ENCODE assay signal across 1 cellular context in the genomic region with DNA sequence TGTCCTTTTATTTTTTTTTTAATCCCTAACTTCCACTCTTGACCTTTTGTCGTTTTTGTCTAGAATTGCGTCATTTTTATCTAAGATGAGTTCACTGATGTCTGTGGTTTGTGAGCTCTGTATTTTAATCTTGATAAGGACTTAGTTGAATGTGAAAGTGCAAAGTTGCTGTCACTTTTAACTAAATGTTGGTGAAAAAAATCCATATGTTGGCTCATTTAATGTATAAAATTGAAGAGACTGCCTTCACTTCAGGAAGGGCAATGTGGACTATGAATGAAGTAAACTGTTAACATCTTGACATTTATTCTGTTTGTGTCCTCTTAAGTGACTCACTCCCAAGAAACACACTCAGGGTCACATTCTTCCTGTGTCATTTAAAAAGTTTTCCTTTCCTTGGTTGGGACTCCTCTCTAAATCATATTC.
A peak's percentile ranks its signal among the peaks of the same experiment; 100 is the strongest.
TF ChIP-seq lines count a peak whose summit lies in the region.

No MANE protein-coding gene starts in this region.

TF ChIP-seq in K562, 482 proteins besides CTCF, POLR2A, EP300 and RAD21 (continued from another document):
- TF ChIP-seq, protein P1, sequence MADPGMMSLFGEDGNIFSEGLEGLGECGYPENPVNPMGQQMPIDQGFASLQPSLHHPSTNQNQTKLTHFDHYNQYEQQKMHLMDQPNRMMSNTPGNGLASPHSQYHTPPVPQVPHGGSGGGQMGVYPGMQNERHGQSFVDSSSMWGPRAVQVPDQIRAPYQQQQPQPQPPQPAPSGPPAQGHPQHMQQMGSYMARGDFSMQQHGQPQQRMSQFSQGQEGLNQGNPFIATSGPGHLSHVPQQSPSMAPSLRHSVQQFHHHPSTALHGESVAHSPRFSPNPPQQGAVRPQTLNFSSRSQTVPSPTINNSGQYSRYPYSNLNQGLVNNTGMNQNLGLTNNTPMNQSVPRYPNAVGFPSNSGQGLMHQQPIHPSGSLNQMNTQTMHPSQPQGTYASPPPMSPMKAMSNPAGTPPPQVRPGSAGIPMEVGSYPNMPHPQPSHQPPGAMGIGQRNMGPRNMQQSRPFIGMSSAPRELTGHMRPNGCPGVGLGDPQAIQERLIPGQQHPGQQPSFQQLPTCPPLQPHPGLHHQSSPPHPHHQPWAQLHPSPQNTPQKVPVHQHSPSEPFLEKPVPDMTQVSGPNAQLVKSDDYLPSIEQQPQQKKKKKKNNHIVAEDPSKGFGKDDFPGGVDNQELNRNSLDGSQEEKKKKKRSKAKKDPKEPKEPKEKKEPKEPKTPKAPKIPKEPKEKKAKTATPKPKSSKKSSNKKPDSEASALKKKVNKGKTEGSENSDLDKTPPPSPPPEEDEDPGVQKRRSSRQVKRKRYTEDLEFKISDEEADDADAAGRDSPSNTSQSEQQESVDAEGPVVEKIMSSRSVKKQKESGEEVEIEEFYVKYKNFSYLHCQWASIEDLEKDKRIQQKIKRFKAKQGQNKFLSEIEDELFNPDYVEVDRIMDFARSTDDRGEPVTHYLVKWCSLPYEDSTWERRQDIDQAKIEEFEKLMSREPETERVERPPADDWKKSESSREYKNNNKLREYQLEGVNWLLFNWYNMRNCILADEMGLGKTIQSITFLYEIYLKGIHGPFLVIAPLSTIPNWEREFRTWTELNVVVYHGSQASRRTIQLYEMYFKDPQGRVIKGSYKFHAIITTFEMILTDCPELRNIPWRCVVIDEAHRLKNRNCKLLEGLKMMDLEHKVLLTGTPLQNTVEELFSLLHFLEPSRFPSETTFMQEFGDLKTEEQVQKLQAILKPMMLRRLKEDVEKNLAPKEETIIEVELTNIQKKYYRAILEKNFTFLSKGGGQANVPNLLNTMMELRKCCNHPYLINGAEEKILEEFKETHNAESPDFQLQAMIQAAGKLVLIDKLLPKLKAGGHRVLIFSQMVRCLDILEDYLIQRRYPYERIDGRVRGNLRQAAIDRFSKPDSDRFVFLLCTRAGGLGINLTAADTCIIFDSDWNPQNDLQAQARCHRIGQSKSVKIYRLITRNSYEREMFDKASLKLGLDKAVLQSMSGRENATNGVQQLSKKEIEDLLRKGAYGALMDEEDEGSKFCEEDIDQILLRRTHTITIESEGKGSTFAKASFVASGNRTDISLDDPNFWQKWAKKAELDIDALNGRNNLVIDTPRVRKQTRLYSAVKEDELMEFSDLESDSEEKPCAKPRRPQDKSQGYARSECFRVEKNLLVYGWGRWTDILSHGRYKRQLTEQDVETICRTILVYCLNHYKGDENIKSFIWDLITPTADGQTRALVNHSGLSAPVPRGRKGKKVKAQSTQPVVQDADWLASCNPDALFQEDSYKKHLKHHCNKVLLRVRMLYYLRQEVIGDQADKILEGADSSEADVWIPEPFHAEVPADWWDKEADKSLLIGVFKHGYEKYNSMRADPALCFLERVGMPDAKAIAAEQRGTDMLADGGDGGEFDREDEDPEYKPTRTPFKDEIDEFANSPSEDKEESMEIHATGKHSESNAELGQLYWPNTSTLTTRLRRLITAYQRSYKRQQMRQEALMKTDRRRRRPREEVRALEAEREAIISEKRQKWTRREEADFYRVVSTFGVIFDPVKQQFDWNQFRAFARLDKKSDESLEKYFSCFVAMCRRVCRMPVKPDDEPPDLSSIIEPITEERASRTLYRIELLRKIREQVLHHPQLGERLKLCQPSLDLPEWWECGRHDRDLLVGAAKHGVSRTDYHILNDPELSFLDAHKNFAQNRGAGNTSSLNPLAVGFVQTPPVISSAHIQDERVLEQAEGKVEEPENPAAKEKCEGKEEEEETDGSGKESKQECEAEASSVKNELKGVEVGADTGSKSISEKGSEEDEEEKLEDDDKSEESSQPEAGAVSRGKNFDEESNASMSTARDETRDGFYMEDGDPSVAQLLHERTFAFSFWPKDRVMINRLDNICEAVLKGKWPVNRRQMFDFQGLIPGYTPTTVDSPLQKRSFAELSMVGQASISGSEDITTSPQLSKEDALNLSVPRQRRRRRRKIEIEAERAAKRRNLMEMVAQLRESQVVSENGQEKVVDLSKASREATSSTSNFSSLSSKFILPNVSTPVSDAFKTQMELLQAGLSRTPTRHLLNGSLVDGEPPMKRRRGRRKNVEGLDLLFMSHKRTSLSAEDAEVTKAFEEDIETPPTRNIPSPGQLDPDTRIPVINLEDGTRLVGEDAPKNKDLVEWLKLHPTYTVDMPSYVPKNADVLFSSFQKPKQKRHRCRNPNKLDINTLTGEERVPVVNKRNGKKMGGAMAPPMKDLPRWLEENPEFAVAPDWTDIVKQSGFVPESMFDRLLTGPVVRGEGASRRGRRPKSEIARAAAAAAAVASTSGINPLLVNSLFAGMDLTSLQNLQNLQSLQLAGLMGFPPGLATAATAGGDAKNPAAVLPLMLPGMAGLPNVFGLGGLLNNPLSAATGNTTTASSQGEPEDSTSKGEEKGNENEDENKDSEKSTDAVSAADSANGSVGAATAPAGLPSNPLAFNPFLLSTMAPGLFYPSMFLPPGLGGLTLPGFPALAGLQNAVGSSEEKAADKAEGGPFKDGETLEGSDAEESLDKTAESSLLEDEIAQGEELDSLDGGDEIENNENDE (IDR thresholded peaks at IDR 0.05; ENCODE audit: low read depth, low read length), result no peak
- TF ChIP-seq ZNF232 (CRISPR knock-in tag; IDR thresholded peaks at IDR 0.05) (no peak), SAFB2 (IDR thresholded peaks at IDR 0.05; ENCODE audit: borderline replicate concordance, low read depth, low read length, severe bottlenecking) (no peak), ZNF431 (CRISPR knock-in tag; IDR thresholded peaks at IDR 0.05) (no peak), SP2 (IDR thresholded peaks at IDR 0.05; ENCODE audit: extremely low read depth, low read depth, low read length, poor library complexity, severe bottlenecking) (no peak), ZNF584 (CRISPR knock-in tag; IDR thresholded peaks at IDR 0.05; ENCODE audit: low read depth) (no peak), MAZ (CRISPR knock-in tag; conservative IDR thresholded peaks at IDR 0.05 in 1 of 2, IDR thresholded peaks at IDR 0.05 in 1 of 2) (no peak), CXXC5 (CRISPR knock-in tag; IDR thresholded peaks at IDR 0.05) (peak; percentile 52), ATF7 (IDR thresholded peaks at IDR 0.05) (peak; percentile 82), CHD4 (IDR thresholded peaks at IDR 0.05; ENCODE audit: insufficient read depth, insufficient replicate concordance, low read depth, low read length, poor library complexity, severe bottlenecking) (no peak)
- TF ChIP-seq, protein P2, sequence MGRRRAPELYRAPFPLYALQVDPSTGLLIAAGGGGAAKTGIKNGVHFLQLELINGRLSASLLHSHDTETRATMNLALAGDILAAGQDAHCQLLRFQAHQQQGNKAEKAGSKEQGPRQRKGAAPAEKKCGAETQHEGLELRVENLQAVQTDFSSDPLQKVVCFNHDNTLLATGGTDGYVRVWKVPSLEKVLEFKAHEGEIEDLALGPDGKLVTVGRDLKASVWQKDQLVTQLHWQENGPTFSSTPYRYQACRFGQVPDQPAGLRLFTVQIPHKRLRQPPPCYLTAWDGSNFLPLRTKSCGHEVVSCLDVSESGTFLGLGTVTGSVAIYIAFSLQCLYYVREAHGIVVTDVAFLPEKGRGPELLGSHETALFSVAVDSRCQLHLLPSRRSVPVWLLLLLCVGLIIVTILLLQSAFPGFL (CRISPR knock-in tag; IDR thresholded peaks at IDR 0.05), result no peak
- TF ChIP-seq, protein P3, sequence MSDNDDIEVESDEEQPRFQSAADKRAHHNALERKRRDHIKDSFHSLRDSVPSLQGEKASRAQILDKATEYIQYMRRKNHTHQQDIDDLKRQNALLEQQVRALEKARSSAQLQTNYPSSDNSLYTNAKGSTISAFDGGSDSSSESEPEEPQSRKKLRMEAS (CRISPR knock-in tag; IDR thresholded peaks at IDR 0.05), result no peak
- TF ChIP-seq, protein P4, sequence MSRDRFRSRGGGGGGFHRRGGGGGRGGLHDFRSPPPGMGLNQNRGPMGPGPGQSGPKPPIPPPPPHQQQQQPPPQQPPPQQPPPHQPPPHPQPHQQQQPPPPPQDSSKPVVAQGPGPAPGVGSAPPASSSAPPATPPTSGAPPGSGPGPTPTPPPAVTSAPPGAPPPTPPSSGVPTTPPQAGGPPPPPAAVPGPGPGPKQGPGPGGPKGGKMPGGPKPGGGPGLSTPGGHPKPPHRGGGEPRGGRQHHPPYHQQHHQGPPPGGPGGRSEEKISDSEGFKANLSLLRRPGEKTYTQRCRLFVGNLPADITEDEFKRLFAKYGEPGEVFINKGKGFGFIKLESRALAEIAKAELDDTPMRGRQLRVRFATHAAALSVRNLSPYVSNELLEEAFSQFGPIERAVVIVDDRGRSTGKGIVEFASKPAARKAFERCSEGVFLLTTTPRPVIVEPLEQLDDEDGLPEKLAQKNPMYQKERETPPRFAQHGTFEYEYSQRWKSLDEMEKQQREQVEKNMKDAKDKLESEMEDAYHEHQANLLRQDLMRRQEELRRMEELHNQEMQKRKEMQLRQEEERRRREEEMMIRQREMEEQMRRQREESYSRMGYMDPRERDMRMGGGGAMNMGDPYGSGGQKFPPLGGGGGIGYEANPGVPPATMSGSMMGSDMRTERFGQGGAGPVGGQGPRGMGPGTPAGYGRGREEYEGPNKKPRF (IDR thresholded peaks at IDR 0.05; ENCODE audit: low read depth, low read length), result no peak
- TF ChIP-seq, protein P5, sequence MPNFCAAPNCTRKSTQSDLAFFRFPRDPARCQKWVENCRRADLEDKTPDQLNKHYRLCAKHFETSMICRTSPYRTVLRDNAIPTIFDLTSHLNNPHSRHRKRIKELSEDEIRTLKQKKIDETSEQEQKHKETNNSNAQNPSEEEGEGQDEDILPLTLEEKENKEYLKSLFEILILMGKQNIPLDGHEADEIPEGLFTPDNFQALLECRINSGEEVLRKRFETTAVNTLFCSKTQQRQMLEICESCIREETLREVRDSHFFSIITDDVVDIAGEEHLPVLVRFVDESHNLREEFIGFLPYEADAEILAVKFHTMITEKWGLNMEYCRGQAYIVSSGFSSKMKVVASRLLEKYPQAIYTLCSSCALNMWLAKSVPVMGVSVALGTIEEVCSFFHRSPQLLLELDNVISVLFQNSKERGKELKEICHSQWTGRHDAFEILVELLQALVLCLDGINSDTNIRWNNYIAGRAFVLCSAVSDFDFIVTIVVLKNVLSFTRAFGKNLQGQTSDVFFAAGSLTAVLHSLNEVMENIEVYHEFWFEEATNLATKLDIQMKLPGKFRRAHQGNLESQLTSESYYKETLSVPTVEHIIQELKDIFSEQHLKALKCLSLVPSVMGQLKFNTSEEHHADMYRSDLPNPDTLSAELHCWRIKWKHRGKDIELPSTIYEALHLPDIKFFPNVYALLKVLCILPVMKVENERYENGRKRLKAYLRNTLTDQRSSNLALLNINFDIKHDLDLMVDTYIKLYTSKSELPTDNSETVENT (CRISPR knock-in tag; IDR thresholded peaks at IDR 0.05), result no peak
- TF ChIP-seq, protein P6, sequence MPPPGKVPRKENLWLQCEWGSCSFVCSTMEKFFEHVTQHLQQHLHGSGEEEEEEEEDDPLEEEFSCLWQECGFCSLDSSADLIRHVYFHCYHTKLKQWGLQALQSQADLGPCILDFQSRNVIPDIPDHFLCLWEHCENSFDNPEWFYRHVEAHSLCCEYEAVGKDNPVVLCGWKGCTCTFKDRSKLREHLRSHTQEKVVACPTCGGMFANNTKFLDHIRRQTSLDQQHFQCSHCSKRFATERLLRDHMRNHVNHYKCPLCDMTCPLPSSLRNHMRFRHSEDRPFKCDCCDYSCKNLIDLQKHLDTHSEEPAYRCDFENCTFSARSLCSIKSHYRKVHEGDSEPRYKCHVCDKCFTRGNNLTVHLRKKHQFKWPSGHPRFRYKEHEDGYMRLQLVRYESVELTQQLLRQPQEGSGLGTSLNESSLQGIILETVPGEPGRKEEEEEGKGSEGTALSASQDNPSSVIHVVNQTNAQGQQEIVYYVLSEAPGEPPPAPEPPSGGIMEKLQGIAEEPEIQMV (tag; conservative IDR thresholded peaks at IDR 0.05; ENCODE audit: low read depth), result no peak
- TF ChIP-seq, protein P7, sequence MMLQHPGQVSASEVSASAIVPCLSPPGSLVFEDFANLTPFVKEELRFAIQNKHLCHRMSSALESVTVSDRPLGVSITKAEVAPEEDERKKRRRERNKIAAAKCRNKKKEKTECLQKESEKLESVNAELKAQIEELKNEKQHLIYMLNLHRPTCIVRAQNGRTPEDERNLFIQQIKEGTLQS (IDR thresholded peaks at IDR 0.05), result peak; percentile 93
- TF ChIP-seq, protein P7 (CRISPR knock-in tag; conservative IDR thresholded peaks at IDR 0.05), result no peak
